ENCODE assay signal across 8 cellular contexts in the genomic region with DNA sequence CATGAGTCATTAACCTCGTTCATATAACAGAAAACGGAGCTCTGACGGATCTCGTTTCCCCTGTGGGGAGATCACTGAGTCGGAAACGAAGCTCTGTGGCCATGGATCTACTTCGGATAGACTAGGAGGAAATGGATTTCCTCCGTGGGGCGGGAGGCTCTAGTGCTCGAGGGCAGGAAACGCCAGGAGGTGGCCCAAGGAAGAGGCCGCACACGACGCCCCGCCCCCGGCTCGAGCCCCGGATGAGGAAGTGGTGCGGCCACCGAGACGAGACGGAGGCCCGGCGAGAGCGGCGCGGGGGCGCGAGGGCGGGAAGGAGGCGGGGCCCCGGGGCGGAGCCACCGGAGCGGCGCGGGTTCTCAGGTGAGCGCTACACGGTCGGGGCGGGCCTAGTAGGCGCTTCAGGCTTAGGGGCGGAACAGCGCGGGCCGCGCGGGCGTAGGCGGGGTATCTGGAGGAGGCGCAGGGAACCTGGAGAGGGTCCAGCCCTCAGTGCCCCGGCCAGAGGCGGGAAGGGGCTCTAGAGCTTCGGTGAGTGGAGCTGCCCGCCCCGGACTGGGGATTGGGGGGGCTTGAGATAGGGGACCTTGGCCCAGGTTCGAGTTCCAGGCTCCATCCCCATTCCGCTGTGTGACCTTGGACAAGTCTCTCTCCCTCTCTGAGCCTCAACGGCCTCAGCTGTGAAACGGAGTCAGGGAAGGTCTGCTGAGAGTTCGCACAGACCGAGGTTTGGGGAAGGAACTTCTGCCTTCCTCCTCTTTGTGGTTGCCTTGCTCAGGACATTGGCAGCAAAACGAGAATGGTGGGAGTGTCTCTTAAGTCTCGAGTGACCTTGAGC. TPM values are rescaled to one million over a fixed set of nuclear protein-coding genes. Genes with fewer than 3 reads are reported as not detected.
DNase-seq lines count a peak whose midpoint lies in the region; TF ChIP-seq lines count a peak whose summit lies in the region.

A gene (plus strand): TSS at position 386 of the 838 bp plus-strand sequence. CDS start 903 bp downstream, outside the sequence.

- no peaks in the 10 kb centered on the region for H3K27me3 Mint-ChIP-seq in nephron (ENCODE audit: low read depth)
- H3K27me3 Mint-ChIP-seq in stimulated activated naive CD8-positive, alpha-beta T cell treated with anti-CD3 and anti-CD28 coated beads, Interleukin-15, Interleukin-2, amounts not matched to agents 100 ng/mL and 50 ng/mL, for 24 hours = no peaks in the 10 kb centered on the region

- H3K9me3 Mint-ChIP-seq in nephron = no peaks in the 10 kb centered on the region
- H3K9me3 Mint-ChIP-seq in stimulated activated naive CD8-positive, alpha-beta T cell treated with anti-CD3 and anti-CD28 coated beads, Interleukin-15, Interleukin-2, amounts not matched to agents 100 ng/mL and 50 ng/mL, for 24 hours = no peaks in the 10 kb centered on the region

- peaks cover 11% of the 10 kb centered on the region for H3K4me1 ChIP-seq in MM.1S (ENCODE audit: low read length)

- peak within 1 kb of the TSS; percentile 85 to 98 (median 97) for H3K4me3 Mint-ChIP-seq in nephron
- peak within 1 kb of the TSS; percentile 99 for H3K4me3 Mint-ChIP-seq in stimulated activated naive CD8-positive, alpha-beta T cell treated with anti-CD3 and anti-CD28 coated beads, Interleukin-15, Interleukin-2, amounts not matched to agents 100 ng/mL and 50 ng/mL, for 24 hours

- H3K27ac ChIP-seq in MM.1S (ENCODE audit: low read length) = peak within 1 kb of the TSS; percentile 80

- TF ChIP-seq CTCF in MM.1S (IDR thresholded peaks at IDR 0.05; ENCODE audit: low read length) (no peak), fibroblast of the aortic adventitia (IDR thresholded peaks at IDR 0.05; ENCODE audit: insufficient read depth, low read length) (no peak), nephron (IDR thresholded peaks at IDR 0.05; ENCODE audit: unreplicated experiment in 3 of 3) (no peak)

- no peaks in the 10 kb centered on the region for H4K20me1 ChIP-seq in MM.1S (ENCODE audit: insufficient read depth, low read length)

- H3K79me2 ChIP-seq in MM.1S (ENCODE audit: low read length) = peaks cover 38% of the 10 kb centered on the region

- H3K27me3 ChIP-seq in H7 (ENCODE audit: control insufficient read depth, insufficient read depth, low read length) = no peaks in the 10 kb centered on the region
- no peaks in the 10 kb centered on the region for H3K27me3 ChIP-seq in MM.1S (replicated peaks; ENCODE audit: insufficient read depth, low read length)

- H3K9me3 ChIP-seq in MM.1S (replicated peaks; ENCODE audit: insufficient read depth, low read length) = no peaks in the 10 kb centered on the region

- H3K9me2 ChIP-seq in MM.1S (replicated peaks; ENCODE audit: insufficient read depth, low read length) = no peaks in the 10 kb centered on the region

- H3K4me2 ChIP-seq in MM.1S (ENCODE audit: low read depth, low read length) = peak within 1 kb of the TSS; percentile 92

- H3K4me3 ChIP-seq in H7 (ENCODE audit: insufficient read depth, low read depth, low read length) (peak within 1 kb of the TSS; percentile 89), MM.1S (ENCODE audit: low read length) (peak within 1 kb of the TSS; percentile 85), fibroblast of the aortic adventitia (ENCODE audit: low read depth, low read length) (peak within 1 kb of the TSS; percentile 90)

- peak within 1 kb of the TSS; percentile 77 for H3K9ac ChIP-seq in MM.1S (ENCODE audit: low read length)

- peak; percentile 98 for DNase-seq in ELF-1 (ENCODE audit: low read depth, low spot score)
- peak; percentile 99 for DNase-seq in H7
- peak; percentile 96 for DNase-seq in MM.1S
- peak; percentile 89 for DNase-seq in SHP77 treated with DMSO at 0.1 percent for 48 hours (lab: John Stamatoyannopoulos, UW)
- DNase-seq in activated effector memory CD4-positive, alpha-beta T cell treated with anti-CD3 and anti-CD28 coated beads, Interleukin-2, amount 50 U/mL, for 16 hours = peak; percentile 99
- DNase-seq in fibroblast of the aortic adventitia (ENCODE audit: low read depth) = peak; percentile 86

- peaks cover 7% of the 10 kb centered on the region for H3K36me3 Mint-ChIP-seq in nephron (ENCODE audit: low read depth)
- H3K36me3 Mint-ChIP-seq in stimulated activated naive CD8-positive, alpha-beta T cell treated with anti-CD3 and anti-CD28 coated beads, Interleukin-15, Interleukin-2, amounts not matched to agents 100 ng/mL and 50 ng/mL, for 24 hours (ENCODE audit: low read depth) = no peaks in the 10 kb centered on the region

- H3F3A ChIP-seq in MM.1S (ENCODE audit: insufficient read depth, low read length) = peaks cover 9% of the 10 kb centered on the region; the same call in 1 of the 2 replicates

- H2AFZ ChIP-seq in MM.1S (ENCODE audit: low read length) = peak within 1 kb of the TSS; percentile 78

- peak within 1 kb of the TSS; percentile 100 for H3K27ac Mint-ChIP-seq in nephron
- H3K27ac Mint-ChIP-seq in stimulated activated naive CD8-positive, alpha-beta T cell treated with anti-CD3 and anti-CD28 coated beads, Interleukin-15, Interleukin-2, amounts not matched to agents 100 ng/mL and 50 ng/mL, for 24 hours = peak within 1 kb of the TSS; percentile 99

- H3K4me1 Mint-ChIP-seq in nephron = peaks cover 42% of the 10 kb centered on the region
- H3K4me1 Mint-ChIP-seq in stimulated activated naive CD8-positive, alpha-beta T cell treated with anti-CD3 and anti-CD28 coated beads, Interleukin-15, Interleukin-2, amounts not matched to agents 100 ng/mL and 50 ng/mL, for 24 hours (ENCODE audit: low read depth) = peaks cover 44% of the 10 kb centered on the region

- H3K36me3 ChIP-seq in H7 (replicated peaks; ENCODE audit: control insufficient read depth, insufficient read depth, low read length) = no peaks in the 10 kb centered on the region; the same call in 1 of the 2 replicates
- no peaks in the 10 kb centered on the region for H3K36me3 ChIP-seq in MM.1S (replicated peaks; ENCODE audit: insufficient read depth, low read length)

RNA-seq across cellular contexts. Expression of the gene that starts here (rescaled TPM):
- 13.7 and 15.1 TPM in 2 replicates for total RNA-seq in H7 (2014; rRNA removed; shearing (Covaris generic))
- 10.7 and 17.7 TPM in 2 replicates for total RNA-seq in fibroblast of the aortic adventitia (ENCODE audit: low replicate concordance)

Comparison
In these comparisons a context has a peak if more than half of its experiments do, and no peak if none do; other contexts are left out.
1. Peak in every context shown above with its lines: DNase-seq, H3K4me3 ChIP-seq and H3K27ac ChIP-seq.